ENCODE assay signal across 21 cellular contexts in the genomic region with DNA sequence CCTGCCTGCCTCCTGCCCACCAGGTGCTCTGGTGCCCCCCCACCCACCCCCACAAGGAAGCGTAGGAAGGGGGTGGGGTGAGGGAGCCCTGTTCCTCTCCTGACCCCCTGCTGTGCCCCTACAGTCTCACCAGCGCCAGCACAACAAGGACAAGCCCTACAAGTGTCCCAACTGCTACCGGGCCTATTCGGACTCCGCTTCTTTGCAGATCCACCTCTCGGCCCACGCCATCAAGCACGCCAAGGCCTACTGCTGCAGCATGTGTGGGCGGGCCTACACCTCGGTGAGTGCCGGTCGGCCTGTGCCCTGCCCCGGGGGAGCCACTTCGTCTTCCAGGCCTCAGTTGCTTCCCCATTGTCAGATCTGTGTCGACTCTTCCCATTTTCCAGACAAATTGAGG. TPM values are rescaled to one million over a fixed set of nuclear protein-coding genes. Genes with fewer than 3 reads are reported as not detected.
A peak's percentile ranks its signal among the peaks of the same experiment; 100 is the strongest.
DNase-seq lines count a peak whose midpoint lies in the region; ATAC-seq and TF ChIP-seq lines count a peak whose summit lies in the region.
"Had no signal": no experiment of that assay in that cellular context is flagged by ENCODE, and none has a peak within 500 bp of the region (broad histone marks: within the 10 kb centered on the region; RNA-seq: fewer than 3 reads in every experiment).

No MANE protein-coding gene starts in this region.

- H3K36me3 Mint-ChIP-seq in WTC11 (peaks cover 15% of the 10 kb centered on the region; the same call in 1 of the 2 replicates), mesothelial cell of epicardium (peaks cover 42% of the 10 kb centered on the region)

- H3K27ac ChIP-seq in stomach smooth muscle (ENCODE audit: low read length) = peak overlapping the region; percentile 46
- H3K27ac ChIP-seq: epithelial cell of prostate, ovary had no signal

- no peaks in the 10 kb centered on the region for H3K27me3 ChIP-seq in stomach smooth muscle (ENCODE audit: control insufficient read depth in 1 of 2, insufficient read depth in 2 of 2, low read length in 2 of 2)
- H3K27me3 ChIP-seq: BE2C, ovary, stomach, vagina had no signal

- H3K4me3 ChIP-seq in stomach smooth muscle (ENCODE audit: low read length in 2 of 2) = no peak overlapping the region
- H3K4me3 ChIP-seq: ovary, stomach, vagina had no signal

- DNase-seq in activated effector memory CD4-positive, alpha-beta T cell treated with anti-CD3 and anti-CD28 coated beads, Interleukin-2, amount 50 U/mL, for 16 hours = peak; percentile 59
- no peak for DNase-seq in activated effector memory CD4-positive, alpha-beta T cell treated with Interleukin-2 at 50 U/mL for 16 hours
- DNase-seq in WTC11 (ENCODE audit: low spot score) (no peak), mesothelial cell of epicardium (ENCODE audit: low spot score in 2 of 2, unreplicated experiment in 2 of 2) (no peak), inferior parietal cortex (ENCODE audit: extremely low spot score) (no peak)

- H3K27me3 Mint-ChIP-seq in WTC11 (ENCODE audit: low read depth) (no peaks in the 10 kb centered on the region), mesothelial cell of epicardium (ENCODE audit: low read depth) (no peaks in the 10 kb centered on the region)
- H3K27me3 Mint-ChIP-seq: activated B cell treated with CpG ODN at 0.5 μM for 24 hours, IgD-negative memory B cell had no signal

- H3K9me3 Mint-ChIP-seq in WTC11 (no peaks in the 10 kb centered on the region), mesothelial cell of epicardium (no peaks in the 10 kb centered on the region)
- H3K9me3 Mint-ChIP-seq: activated B cell treated with CpG ODN at 0.5 μM for 24 hours, IgD-negative memory B cell had no signal

- no peak overlapping the region for H3K9ac ChIP-seq in stomach smooth muscle (ENCODE audit: low read length in 2 of 2)

- CTCF ChIA-PET in WTC11 (lab: Charles Lee) = interaction anchor here (0.6 to 3.4 kb wide), 84 partner anchors 9 to 388 kb away, joined by 3 to 161 read pairs (median 5); a partner anchor contains a TSS

- POLR2A ChIA-PET in WTC11 (lab: Charles Lee) = interaction anchor here (1.1 kb wide), 1 partner anchor 73 kb away, joined by 5 read pairs; no protein-coding TSS in a partner anchor

- H3K4me1 ChIP-seq in stomach smooth muscle (ENCODE audit: control insufficient read depth, insufficient read depth, low read length) = peaks cover 26% of the 10 kb centered on the region
- H3K4me1 ChIP-seq: BE2C had no signal

- ATAC-seq in WTC11 = peak; percentile 14
- no peak for ATAC-seq in GM18909 (IDR thresholded peaks at IDR 0.05; ENCODE audit: poor library complexity, unreplicated experiment)
- no peak for ATAC-seq in GM19395 (IDR thresholded peaks at IDR 0.05; ENCODE audit: unreplicated experiment)

- H3K36me3 ChIP-seq in stomach smooth muscle (ENCODE audit: control insufficient read depth in 2 of 2, insufficient read depth in 2 of 2, low read length in 2 of 2) = peaks cover 11 to 17% of the 10 kb centered on the region in 2 donors
- H3K36me3 ChIP-seq: BE2C, ovary had no signal

- peaks cover 7% of the 10 kb centered on the region for H3K4me1 Mint-ChIP-seq in WTC11
- H3K4me1 Mint-ChIP-seq in mesothelial cell of epicardium = no peaks in the 10 kb centered on the region
- H3K4me1 Mint-ChIP-seq: activated B cell treated with CpG ODN at 0.5 μM for 24 hours had no signal

- H3K9me3 ChIP-seq in stomach smooth muscle (ENCODE audit: control insufficient read depth in 2 of 2, low read length in 2 of 2) = no peaks in the 10 kb centered on the region
- H3K9me3 ChIP-seq: BE2C, ovary, stomach, vagina had no signal

- TF ChIP-seq CTCF in WTC11 (IDR thresholded peaks at IDR 0.05) = no peak
- TF ChIP-seq CTCF in mesothelial cell of epicardium (IDR thresholded peaks at IDR 0.05; ENCODE audit: unreplicated experiment) = no peak

- H3K27ac Mint-ChIP-seq in WTC11 (peak overlapping the region; percentile 78), mesothelial cell of epicardium (peak overlapping the region; percentile 25)
- H3K27ac Mint-ChIP-seq: activated B cell treated with CpG ODN at 0.5 μM for 24 hours had no signal

- H3K4me3 Mint-ChIP-seq in WTC11 (no peak overlapping the region), mesothelial cell of epicardium (no peak overlapping the region)
- H3K4me3 Mint-ChIP-seq: activated B cell treated with CpG ODN at 0.5 μM for 24 hours, IgD-negative memory B cell had no signal

TF ChIP-seq in WTC11, 78 proteins besides CTCF, POLR2A, EP300 and RAD21:
- TF ChIP-seq TEAD4 (CRISPR knock-in tag; IDR thresholded peaks at IDR 0.05) (no peak), ZNF423 (CRISPR knock-in tag; IDR thresholded peaks at IDR 0.05) (no peak), NFYB (CRISPR knock-in tag; conservative IDR thresholded peaks at IDR 0.05; ENCODE audit: low read depth) (no peak)
- TF ChIP-seq, protein P1, sequence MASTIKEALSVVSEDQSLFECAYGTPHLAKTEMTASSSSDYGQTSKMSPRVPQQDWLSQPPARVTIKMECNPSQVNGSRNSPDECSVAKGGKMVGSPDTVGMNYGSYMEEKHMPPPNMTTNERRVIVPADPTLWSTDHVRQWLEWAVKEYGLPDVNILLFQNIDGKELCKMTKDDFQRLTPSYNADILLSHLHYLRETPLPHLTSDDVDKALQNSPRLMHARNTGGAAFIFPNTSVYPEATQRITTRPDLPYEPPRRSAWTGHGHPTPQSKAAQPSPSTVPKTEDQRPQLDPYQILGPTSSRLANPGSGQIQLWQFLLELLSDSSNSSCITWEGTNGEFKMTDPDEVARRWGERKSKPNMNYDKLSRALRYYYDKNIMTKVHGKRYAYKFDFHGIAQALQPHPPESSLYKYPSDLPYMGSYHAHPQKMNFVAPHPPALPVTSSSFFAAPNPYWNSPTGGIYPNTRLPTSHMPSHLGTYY (CRISPR knock-in tag; IDR thresholded peaks at IDR 0.05) = no peak
- TF ChIP-seq, protein P2, sequence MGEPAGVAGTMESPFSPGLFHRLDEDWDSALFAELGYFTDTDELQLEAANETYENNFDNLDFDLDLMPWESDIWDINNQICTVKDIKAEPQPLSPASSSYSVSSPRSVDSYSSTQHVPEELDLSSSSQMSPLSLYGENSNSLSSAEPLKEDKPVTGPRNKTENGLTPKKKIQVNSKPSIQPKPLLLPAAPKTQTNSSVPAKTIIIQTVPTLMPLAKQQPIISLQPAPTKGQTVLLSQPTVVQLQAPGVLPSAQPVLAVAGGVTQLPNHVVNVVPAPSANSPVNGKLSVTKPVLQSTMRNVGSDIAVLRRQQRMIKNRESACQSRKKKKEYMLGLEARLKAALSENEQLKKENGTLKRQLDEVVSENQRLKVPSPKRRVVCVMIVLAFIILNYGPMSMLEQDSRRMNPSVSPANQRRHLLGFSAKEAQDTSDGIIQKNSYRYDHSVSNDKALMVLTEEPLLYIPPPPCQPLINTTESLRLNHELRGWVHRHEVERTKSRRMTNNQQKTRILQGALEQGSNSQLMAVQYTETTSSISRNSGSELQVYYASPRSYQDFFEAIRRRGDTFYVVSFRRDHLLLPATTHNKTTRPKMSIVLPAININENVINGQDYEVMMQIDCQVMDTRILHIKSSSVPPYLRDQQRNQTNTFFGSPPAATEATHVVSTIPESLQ (CRISPR knock-in tag; IDR thresholded peaks at IDR 0.05) = no peak

RNA-seq across cellular contexts. Expression of a gene that starts 25.9 kb away (rescaled TPM):
- not detected in 3 replicates for total RNA-seq in WTC11 (2021)
- 0.51 to 0.58 TPM (median 0.52 TPM) in 3 replicates for total RNA-seq in mesothelial cell of epicardium
- total RNA-seq: A172, activated B cell treated with CpG ODN at 0.5 μM for 24 hours, bronchial epithelial cell, Calu3, dermis blood vessel endothelial cell, ovary, PC-3, SK-MEL-5, stomach, vagina had no signal

RNA-seq across cellular contexts. Expression of a gene that starts 38.7 kb away (rescaled TPM):
- 23.9 to 25.7 TPM (median 24.2 TPM) in 3 replicates for total RNA-seq in WTC11 (2021)
- total RNA-seq in mesothelial cell of epicardium = 112 to 114 TPM (median 113 TPM) in 3 replicates
